Comparison of ENCODE assay signal across 27 cellular contexts in genomic region chr1:90522432-90522831, GRCh38.
DNase-seq lines count a peak whose midpoint lies in the region; TF ChIP-seq lines count a peak whose summit lies in the region.
"Had no signal": no experiment of that assay in that cellular context is flagged by ENCODE, and none has a peak within 500 bp of the region (broad histone marks: within the 10 kb centered on the region; RNA-seq: fewer than 3 reads in every experiment).

No MANE protein-coding gene starts in this region.

- no peak overlapping the region for H3K27ac ChIP-seq in HEK293 (ENCODE audit: extremely low read depth, low read depth, low read length)
- H3K27ac ChIP-seq: 22Rv1; A549; BLaER1; BLaER1 treated with 17β-estradiol and CSF1 and Interleukin-3, amounts not matched to agents 10 nM and 100 nM; C4-2B had no signal

- CTCF ChIA-PET in HEK293 (lab: Yijun Ruan, JAX), result no interaction called here

- no peak for DNase-seq in OCI-M1 (lab: John Stamatoyannopoulos, UW)
- DNase-seq: 8988T; ACHN; AML-193; BE2C; C1 segment of cervical spinal cord; Caco-2; Calu3; CD4-positive, alpha-beta memory T cell; CD4-positive, alpha-beta T cell; CD4-positive, CD25-positive, alpha-beta regulatory T cell; CD8-positive, alpha-beta memory T cell; CD8-positive, alpha-beta T cell; COR-L47; DMS 273 treated with DMSO at 0.1 percent for 48 hours; DMS153; DMS53; DMS79; DMS79 treated with DMSO at 0.1 percent for 48 hours; DND-41; EL had no signal

- POLR2A ChIA-PET in HEK293 (lab: Yijun Ruan, JAX), result no interaction called here

- no peaks in the 10 kb centered on the region for H3K4me1 ChIP-seq in HEK293 (ENCODE audit: control insufficient read depth, insufficient read depth, low read length)
- H3K4me1 ChIP-seq: A549; BE2C; BLaER1; BLaER1 treated with 17β-estradiol and CSF1 and Interleukin-3, amounts not matched to agents 10 nM and 100 nM; Caco-2 had no signal

- no peak for TF ChIP-seq CTCF in HEK293 (tag by site-specific recombination; IDR thresholded peaks at IDR 0.05)

- no peaks in the 10 kb centered on the region for H3K36me3 ChIP-seq in HEK293 (ENCODE audit: control insufficient read depth in 2 of 2, insufficient read depth in 1 of 2, low read length in 2 of 2)
- H3K36me3 ChIP-seq: BE2C; BLaER1; BLaER1 treated with 17β-estradiol and CSF1 and Interleukin-3, amounts not matched to agents 10 nM and 100 nM had no signal

- no peak overlapping the region for H3K4me3 ChIP-seq in HEK293 (ENCODE audit: low read depth, low read length)
- H3K4me3 ChIP-seq: A549; BLaER1; BLaER1 treated with 17β-estradiol and CSF1 and Interleukin-3, amounts not matched to agents 10 nM and 100 nM had no signal

- H3K9me3 ChIP-seq in HEK293 (ENCODE audit: control insufficient read depth, insufficient read depth, low read depth, low read length), result no peaks in the 10 kb centered on the region
- H3K9me3 ChIP-seq: A549, BE2C, BLaER1, Caco-2 had no signal

TF ChIP-seq in HEK293, 187 proteins besides CTCF, POLR2A, EP300 and RAD21 (continues in another document):
- no peak for TF ChIP-seq ZFHX2 (tag by site-specific recombination; conservative IDR thresholded peaks at IDR 0.05)
- TF ChIP-seq YY2 (tag by site-specific recombination; IDR thresholded peaks at IDR 0.05), result no peak
- no peak for TF ChIP-seq PRDM4 (tag by site-specific recombination; IDR thresholded peaks at IDR 0.05)
- TF ChIP-seq ZNF645 (tag by site-specific recombination; IDR thresholded peaks at IDR 0.05), result no peak
- no peak for TF ChIP-seq ZSCAN5A (tag by site-specific recombination; IDR thresholded peaks at IDR 0.05)
- 0 out of 2 replicates have a peak, but pooled peaks have one; percentile 52 for TF ChIP-seq ZNF530 (tag by site-specific recombination; IDR thresholded peaks at IDR 0.05; ENCODE audit: low read depth)
- 0 out of 2 replicates have a peak, but pooled peaks have one; percentile 64 for TF ChIP-seq ZNF292 (tag by site-specific recombination; IDR thresholded peaks at IDR 0.05; ENCODE audit: borderline replicate concordance, low read depth)
- TF ChIP-seq ZNF112 (tag by site-specific recombination; IDR thresholded peaks at IDR 0.05), result no peak
- TF ChIP-seq ZNF548 (tag by site-specific recombination; IDR thresholded peaks at IDR 0.05), result no peak
- peak; percentile 92 for TF ChIP-seq ZNF555 (tag by site-specific recombination; conservative IDR thresholded peaks at IDR 0.05)
- no peak for TF ChIP-seq RBAK (tag by site-specific recombination; IDR thresholded peaks at IDR 0.05)
- TF ChIP-seq AEBP2 (tag by site-specific recombination; IDR thresholded peaks at IDR 0.05; ENCODE audit: borderline replicate concordance), result 0 out of 2 replicates have a peak, but pooled peaks have one; percentile 58
- no peak for TF ChIP-seq ZNF596 (tag by site-specific recombination; IDR thresholded peaks at IDR 0.05)
- no peak for TF ChIP-seq ZNF280D (tag by site-specific recombination; IDR thresholded peaks at IDR 0.05)
- TF ChIP-seq ZSCAN30 (tag by site-specific recombination; IDR thresholded peaks at IDR 0.05), result no peak
- no peak for TF ChIP-seq ZNF133 (tag by site-specific recombination; IDR thresholded peaks at IDR 0.05)
- no peak for TF ChIP-seq HOXC10 (CRISPR knock-in tag; IDR thresholded peaks at IDR 0.05)
- no peak for TF ChIP-seq ZNF280C (tag by site-specific recombination; IDR thresholded peaks at IDR 0.05)
- TF ChIP-seq ZNF426 (tag by site-specific recombination; IDR thresholded peaks at IDR 0.05), result peak; percentile 81
- 0 out of 2 replicates have a peak, but pooled peaks have one; percentile 39 for TF ChIP-seq ZNF664 (tag by site-specific recombination; IDR thresholded peaks at IDR 0.05)
